ENCODE assay signal across 16 cellular contexts in genomic region chr1:160836561-160836960, GRCh38. TPM values are rescaled to one million over a fixed set of nuclear protein-coding genes. Genes with fewer than 3 reads are reported as not detected.
DNase-seq lines count a peak whose midpoint lies in the region; ATAC-seq and TF ChIP-seq lines count a peak whose summit lies in the region.
"Had no signal": no experiment of that assay in that cellular context is flagged by ENCODE, and none has a peak within 500 bp of the region (broad histone marks: within the 10 kb centered on the region; RNA-seq: fewer than 3 reads in every experiment).

No MANE protein-coding gene starts in this region.

- CTCF ChIA-PET in activated B cell treated with CpG ODN at 0.5 μM for 24 hours (lab: Charles Lee) = interaction anchor here (0.6 to 5.2 kb wide), 20 partner anchors 10 to 302 kb away, joined by 3 to 111 read pairs (median 5); partner anchors contain the start of genes CD48, DEDD, ITLN2 and LY9

- no peaks in the 10 kb centered on the region for H3K36me3 Mint-ChIP-seq in activated B cell treated with CpG ODN at 0.5 μM for 24 hours (ENCODE audit: low read depth)

- no peaks in the 10 kb centered on the region for H3K27me3 Mint-ChIP-seq in activated B cell treated with CpG ODN at 0.5 μM for 24 hours

- peaks cover 34 to 70% (median 56%) of the 10 kb centered on the region in 10 experiments for H3K4me1 ChIP-seq in BLaER1 treated with 17β-estradiol and CSF1 and Interleukin-3, amounts not matched to agents 10 nM and 100 nM

- H3K36me3 ChIP-seq in BLaER1 treated with 17β-estradiol and CSF1 and Interleukin-3, amounts not matched to agents 10 nM and 100 nM = no peaks in the 10 kb centered on the region
- H3K36me3 ChIP-seq: cardiac muscle cell, suprapubic skin had no signal

- peak overlapping the region in 8 of 11 experiments; percentile 53 to 81 (median 72); a peak in 14 of 22 replicates for H3K9ac ChIP-seq in BLaER1 treated with 17β-estradiol and CSF1 and Interleukin-3, amounts not matched to agents 10 nM and 100 nM

- no peaks in the 10 kb centered on the region for H4K20me1 ChIP-seq in BLaER1 treated with 17β-estradiol and CSF1 and Interleukin-3, amounts not matched to agents 10 nM and 100 nM

- peak overlapping the region; percentile 80 for H3K27ac Mint-ChIP-seq in activated B cell treated with CpG ODN at 0.5 μM for 24 hours

- H3K4me3 Mint-ChIP-seq in activated B cell treated with CpG ODN at 0.5 μM for 24 hours = no peak overlapping the region
- H3K4me3 Mint-ChIP-seq: neural crest cell had no signal

- peaks cover 33% of the 10 kb centered on the region for H3K4me1 Mint-ChIP-seq in activated B cell treated with CpG ODN at 0.5 μM for 24 hours

- no peaks in the 10 kb centered on the region for H3K27me3 ChIP-seq in BLaER1 treated with 17β-estradiol and CSF1 and Interleukin-3, amounts not matched to agents 10 nM and 100 nM
- H3K27me3 ChIP-seq: suprapubic skin had no signal

- H3K9me3 Mint-ChIP-seq in activated B cell treated with CpG ODN at 0.5 μM for 24 hours = no peaks in the 10 kb centered on the region
- H3K9me3 Mint-ChIP-seq: neural crest cell had no signal

- TF ChIP-seq CTCF in GM12865 (IDR thresholded peaks at IDR 0.05; ENCODE audit: insufficient read depth, low read depth, low read length, missing control alignments) (no peak), activated B cell treated with CpG ODN at 0.5 μM for 24 hours (IDR thresholded peaks at IDR 0.05) (no peak)

- intact Hi-C loops in activated B cell treated with CpG ODN at 0.5 μM for 24 hours (cut with micrococcal nuclease) = loop anchor here (1.0 to 2.0 kb wide), 2 partner anchors 261 to 296 kb away; partner anchors contain the start of gene DEDD

- no peaks in the 10 kb centered on the region for H3K9me3 ChIP-seq in BLaER1 treated with 17β-estradiol and CSF1 and Interleukin-3, amounts not matched to agents 10 nM and 100 nM (replicated peaks in 1 of 11)
- H3K9me3 ChIP-seq: suprapubic skin had no signal

- DNase-seq in GM12865 (ENCODE audit: low read depth) (peak; percentile 6), activated B cell treated with CpG ODN at 0.5 μM for 24 hours (no peak), left lobe of liver (ENCODE audit: low spot score) (no peak), GM19238 (ENCODE audit: insufficient read length, low spot score) (no peak), NCI-H82 treated with DMSO at 0.1 percent for 48 hours (lab: John Stamatoyannopoulos, UW; ENCODE audit: unreplicated experiment) (no peak), medulla oblongata (ENCODE audit: extremely low spot score) (no peak)
- DNase-seq: NCI-H1694, NCI-H524 treated with DMSO at 0.1 percent for 48 hours had no signal

- peak overlapping the region in 3 of 10 experiments; percentile 5 to 28 (median 5); a peak in 1 of 20 replicates for H3K4me3 ChIP-seq in BLaER1 treated with 17β-estradiol and CSF1 and Interleukin-3, amounts not matched to agents 10 nM and 100 nM
- H3K4me3 ChIP-seq in GM12865 (ENCODE audit: low read depth, low read length) = no peak overlapping the region
- H3K4me3 ChIP-seq: cardiac muscle cell, suprapubic skin had no signal

- peak overlapping the region; percentile 56 to 94 (median 85) for H3K4me2 ChIP-seq in BLaER1 treated with 17β-estradiol and CSF1 and Interleukin-3, amounts not matched to agents 10 nM and 100 nM

- ATAC-seq in activated B cell treated with CpG ODN at 0.5 μM for 24 hours (ENCODE audit: low read depth) (no peak), left lobe of liver (peak; percentile 27), HG03097 (IDR thresholded peaks at IDR 0.05; ENCODE audit: low FRiP score, unreplicated experiment) (no peak)

- peak overlapping the region in 9 of 11 experiments; percentile 59 to 96 (median 84); a peak in 18 of 22 replicates for H3K27ac ChIP-seq in BLaER1 treated with 17β-estradiol and CSF1 and Interleukin-3, amounts not matched to agents 10 nM and 100 nM
- H3K27ac ChIP-seq: cardiac muscle cell, suprapubic skin had no signal

- POLR2A ChIA-PET in activated B cell treated with CpG ODN at 0.5 μM for 24 hours (lab: Charles Lee) = interaction anchor here (0.5 to 2.0 kb wide), 4 partner anchors 44 to 134 kb away, joined by 3 to 9 read pairs (median 4); no protein-coding TSS in a partner anchor

RNA-seq across cellular contexts. Expression of gene CD244, which starts 26.1 kb away (rescaled TPM):
- total RNA-seq in activated B cell treated with CpG ODN at 0.5 μM for 24 hours (not detected in 2 replicates), left lobe of liver (0.91 TPM)
- total RNA-seq: cardiac muscle cell, endothelial cell of umbilical vein, glomerular endothelial cell, kidney epithelial cell, neural crest cell had no signal

RNA-seq across cellular contexts. Expression of gene LY9, which starts 40.6 kb away (rescaled TPM):
- 63.6 and 71.6 TPM in 2 replicates for total RNA-seq in activated B cell treated with CpG ODN at 0.5 μM for 24 hours
- total RNA-seq in left lobe of liver = 0.18 TPM
- total RNA-seq: cardiac muscle cell, endothelial cell of umbilical vein, glomerular endothelial cell, kidney epithelial cell, neural crest cell had no signal

RNA-seq across cellular contexts. Expression of gene ITLN1, which starts 48.4 kb away (rescaled TPM):
- total RNA-seq in activated B cell treated with CpG ODN at 0.5 μM for 24 hours = not detected in 2 replicates
- 2.4 TPM for total RNA-seq in left lobe of liver
- total RNA-seq: cardiac muscle cell, endothelial cell of umbilical vein, glomerular endothelial cell, kidney epithelial cell, neural crest cell, suprapubic skin had no signal

Comparison
In these comparisons a context has a peak if more than half of its experiments do, and no peak if none do; other contexts are left out.
1. RNA of gene LY9, which starts 40.6 kb away (total RNA-seq): 63.6 to 71.6 TPM in activated B cell treated with CpG ODN at 0.5 μM for 24 hours; 0.18 TPM in left lobe of liver (single experiment); every median in the first group is over 10 times any median in the second.